ENCODE assay signal across 1 cellular context in genomic region chr9:93187047-93187446, GRCh38.
TF ChIP-seq lines count a peak whose summit lies in the region.

No MANE protein-coding gene starts in this region.

TF ChIP-seq in GM23338, 12 proteins besides CTCF, POLR2A, EP300 and RAD21 (continued from another document):
- TF ChIP-seq REST (IDR thresholded peaks at IDR 0.05; ENCODE audit: unreplicated experiment) = no peak
- no peak for TF ChIP-seq EZH2 (IDR thresholded peaks at IDR 0.05; ENCODE audit: low read depth, unreplicated experiment)
- no peak for TF ChIP-seq ZNF331 (CRISPR knock-in tag; IDR thresholded peaks at IDR 0.05; ENCODE audit: low read depth)
- TF ChIP-seq ZNF462 (CRISPR knock-in tag; IDR thresholded peaks at IDR 0.05) = no peak
